In genomic region chr22:40322818-40323447, GRCh38 we compare ENCODE assay signal across 20 cellular contexts. TPM values are rescaled to one million over a fixed set of nuclear protein-coding genes. Genes with fewer than 3 reads are reported as not detected.
DNase-seq lines count a peak whose midpoint lies in the region; ATAC-seq and TF ChIP-seq lines count a peak whose summit lies in the region.
"Had no signal": no experiment of that assay in that cellular context is flagged by ENCODE, and none has a peak within 500 bp of the region (broad histone marks: within the 10 kb centered on the region; RNA-seq: fewer than 3 reads in every experiment).

No MANE protein-coding gene starts in this region.

- peaks cover 2% of the 10 kb centered on the region for H4K20me1 ChIP-seq in H9 (ENCODE audit: control insufficient read depth, insufficient read depth, insufficient read length)

- no peak overlapping the region for H3K27ac ChIP-seq in H9 (ENCODE audit: insufficient read length, low read depth, low read length)
- H3K27ac ChIP-seq in rectal smooth muscle tissue (ENCODE audit: low read depth, low read length), result peak overlapping the region; percentile 23
- H3K27ac ChIP-seq: thyroid gland had no signal

- TF ChIP-seq CTCF in H9 (conservative IDR thresholded peaks at IDR 0.05) (no peak), glutamatergic neuron (IDR thresholded peaks at IDR 0.05; ENCODE audit: partially characterized antibody, unreplicated experiment) (no peak)

- CTCF ChIA-PET in activated CD4-positive, alpha-beta T cell treated with anti-CD3 and anti-CD28 coated beads for 36 hours (lab: Charles Lee), result interaction anchor here (1.0 to 2.1 kb wide), 3 partner anchors 25 to 26 kb away, joined by 3 to 6 read pairs (median 5); no protein-coding TSS in a partner anchor

- POLR2A ChIA-PET in activated CD4-positive, alpha-beta T cell treated with anti-CD3 and anti-CD28 coated beads for 36 hours (lab: Charles Lee), result interaction anchor here (0.8 kb wide), 1 partner anchor 10 kb away, joined by 3 read pairs; no protein-coding TSS in a partner anchor

- no CpG with 5 or more reads among the region's 17 CpGs for WGBS in H9 (ENCODE audit: extremely low coverage, insufficient read length, low lambda C conversion rate)

- H2BK120ac ChIP-seq in H9 (ENCODE audit: low read depth, low read length, poor library complexity, severe bottlenecking), result no peak overlapping the region

- H3K79me2 ChIP-seq in H9 (ENCODE audit: insufficient read depth, low read length), result no peaks in the 10 kb centered on the region

- no peak overlapping the region for H3K23ac ChIP-seq in H9 (ENCODE audit: insufficient read length, low read depth, low read length)

- no peak overlapping the region for H4K91ac ChIP-seq in H9 (ENCODE audit: insufficient read length, low read depth, low read length)

- no peak overlapping the region for H2BK20ac ChIP-seq in H9 (ENCODE audit: low read depth, low read length, poor library complexity, severe bottlenecking)

- no peak overlapping the region for H4K5ac ChIP-seq in H9 (ENCODE audit: insufficient read length, low read depth, low read length)

- H3K4me1 Mint-ChIP-seq in activated CD4-positive, alpha-beta T cell treated with anti-CD3 and anti-CD28 coated beads for 36 hours, result peaks cover 83% of the 10 kb centered on the region
- H3K4me1 Mint-ChIP-seq in H9 (peaks cover 40 to 50% of the 10 kb centered on the region in 2 experiments), glutamatergic neuron (ENCODE audit: low read depth, unreplicated experiment) (no peaks in the 10 kb centered on the region)
- peaks cover 66% of the 10 kb centered on the region for H3K4me1 Mint-ChIP-seq in activated T-helper 2 cell treated with anti-CD3 and anti-CD28 coated beads, Interferon-gamma antibody, Interleukin-2, Interleukin-4, amounts not matched to agents 10 μg/mL and 5 μg/mL and 100 μg/mL, durations not matched to agents 14 hours and 24 hours and 36 hours (ENCODE audit: low read depth)
- H3K4me1 Mint-ChIP-seq: brain had no signal

- H3K27me3 Mint-ChIP-seq in activated CD4-positive, alpha-beta T cell treated with anti-CD3 and anti-CD28 coated beads for 36 hours, result no peaks in the 10 kb centered on the region
- H3K27me3 Mint-ChIP-seq in H9 (ENCODE audit: low read depth) (no peaks in the 10 kb centered on the region), glutamatergic neuron (ENCODE audit: unreplicated experiment) (no peaks in the 10 kb centered on the region)
- H3K27me3 Mint-ChIP-seq in activated T-helper 2 cell treated with anti-CD3 and anti-CD28 coated beads, Interferon-gamma antibody, Interleukin-2, Interleukin-4, amounts not matched to agents 10 μg/mL and 5 μg/mL and 100 μg/mL, durations not matched to agents 14 hours and 24 hours and 36 hours (ENCODE audit: low read depth), result no peaks in the 10 kb centered on the region
- H3K27me3 Mint-ChIP-seq: brain had no signal

- no peaks in the 10 kb centered on the region for H3K23me2 ChIP-seq in H9 (ENCODE audit: insufficient read length, low read depth, low read length, poor library complexity, severe bottlenecking)

- no peak overlapping the region for H2BK12ac ChIP-seq in H9 (ENCODE audit: insufficient read length, low read depth, low read length)

- no peak overlapping the region for H3K56ac ChIP-seq in H9 (ENCODE audit: insufficient read length, low read depth, low read length)

- H3K27me3 ChIP-seq in H9 (ENCODE audit: insufficient read depth, low read length) (no peaks in the 10 kb centered on the region), rectal smooth muscle tissue (ENCODE audit: control insufficient read depth, insufficient read depth, low read length) (no peaks in the 10 kb centered on the region)
- H3K27me3 ChIP-seq: thyroid gland had no signal

- no peak overlapping the region for H3K4ac ChIP-seq in H9 (ENCODE audit: low read depth, low read length)

- H2AFZ ChIP-seq in H9 (ENCODE audit: low read length), result no peak overlapping the region

- H3K79me1 ChIP-seq in H9 (ENCODE audit: insufficient read depth, low read depth, low read length, poor library complexity, severe bottlenecking), result no peaks in the 10 kb centered on the region

- no peak overlapping the region for H3K4me3 ChIP-seq in rectal smooth muscle tissue (ENCODE audit: low read length)
- H3K4me3 ChIP-seq: lung, smooth muscle cell, thyroid gland had no signal

- no peak for ATAC-seq in activated CD4-positive, alpha-beta T cell treated with anti-CD3 and anti-CD28 coated beads for 36 hours
- no peak for ATAC-seq in HG03045 (IDR thresholded peaks at IDR 0.05; ENCODE audit: unreplicated experiment)
- no peak for ATAC-seq in HG02759 (IDR thresholded peaks at IDR 0.05; ENCODE audit: unreplicated experiment)
- ATAC-seq: activated T-cell treated with anti-CD3 and anti-CD28 coated beads, Interleukin-2, amount 50 U/mL, for 4 hours; Right ventricle myocardium inferior; stimulated activated naive CD8-positive, alpha-beta T cell treated with anti-CD3 and anti-CD28 coated beads, Interleukin-15, Interleukin-2, amounts not matched to agents 100 U/mL and 50 U/mL, for 24 hours had no signal

- H2BK15ac ChIP-seq in H9 (ENCODE audit: low read depth, low read length), result no peak overlapping the region

- no peak overlapping the region for H3K4me2 ChIP-seq in H9 (ENCODE audit: insufficient read depth, insufficient read length, low read length)
- H3K4me2 ChIP-seq: smooth muscle cell had no signal

- no peak overlapping the region for H3K9ac ChIP-seq in H9 (ENCODE audit: extremely low read depth, insufficient read length, low read length)
- H3K9ac ChIP-seq in rectal smooth muscle tissue (ENCODE audit: low read length), result no peak overlapping the region

- H3K4me3 Mint-ChIP-seq in activated CD4-positive, alpha-beta T cell treated with anti-CD3 and anti-CD28 coated beads for 36 hours, result no peak overlapping the region
- H3K4me3 Mint-ChIP-seq in H9 (no peak overlapping the region), glutamatergic neuron (ENCODE audit: unreplicated experiment) (no peak overlapping the region)
- H3K4me3 Mint-ChIP-seq in activated T-helper 2 cell treated with anti-CD3 and anti-CD28 coated beads, Interferon-gamma antibody, Interleukin-2, Interleukin-4, amounts not matched to agents 10 μg/mL and 5 μg/mL and 100 μg/mL, durations not matched to agents 14 hours and 24 hours and 36 hours (ENCODE audit: low read depth), result no peak overlapping the region
- H3K4me3 Mint-ChIP-seq: activated T-cell treated with anti-CD3 and anti-CD28 coated beads, Interleukin-2, amount 50 U/mL, for 4 hours; brain had no signal

- H3K4me1 ChIP-seq in H9 (ENCODE audit: insufficient read depth, low read length) (peaks cover 5% of the 10 kb centered on the region; the same call in 1 of the 2 replicates), rectal smooth muscle tissue (ENCODE audit: control insufficient read depth, insufficient read depth, low read length) (peaks cover 9% of the 10 kb centered on the region)
- H3K4me1 ChIP-seq: thyroid gland had no signal

- no peak overlapping the region for H3T11ph ChIP-seq in H9 (ENCODE audit: low read length)

- peaks cover 30% of the 10 kb centered on the region for H3K36me3 Mint-ChIP-seq in activated CD4-positive, alpha-beta T cell treated with anti-CD3 and anti-CD28 coated beads for 36 hours (ENCODE audit: low read depth)
- H3K36me3 Mint-ChIP-seq in H9 (ENCODE audit: insufficient read depth in 1 of 3, low read depth in 3 of 3) (peaks cover 17 to 70% (median 48%) of the 10 kb centered on the region in 3 experiments; a peak in 6 of 7 replicates), glutamatergic neuron (ENCODE audit: unreplicated experiment) (no peaks in the 10 kb centered on the region)
- peaks cover 54% of the 10 kb centered on the region for H3K36me3 Mint-ChIP-seq in activated T-helper 2 cell treated with anti-CD3 and anti-CD28 coated beads, Interferon-gamma antibody, Interleukin-2, Interleukin-4, amounts not matched to agents 10 μg/mL and 5 μg/mL and 100 μg/mL, durations not matched to agents 14 hours and 24 hours and 36 hours (ENCODE audit: low read depth)

- H3K27ac Mint-ChIP-seq in activated CD4-positive, alpha-beta T cell treated with anti-CD3 and anti-CD28 coated beads for 36 hours, result peak overlapping the region; percentile 43
- H3K27ac Mint-ChIP-seq in H9 (peak overlapping the region in 2 of 3 experiments; percentile 57 to 86; a peak in 4 of 7 replicates), glutamatergic neuron (ENCODE audit: unreplicated experiment) (no peak overlapping the region)
- peak overlapping the region; percentile 28 for H3K27ac Mint-ChIP-seq in activated T-helper 2 cell treated with anti-CD3 and anti-CD28 coated beads, Interferon-gamma antibody, Interleukin-2, Interleukin-4, amounts not matched to agents 10 μg/mL and 5 μg/mL and 100 μg/mL, durations not matched to agents 14 hours and 24 hours and 36 hours

- no peak overlapping the region for H2BK5ac ChIP-seq in H9 (ENCODE audit: insufficient read length, low read length)

- intact Hi-C loops in activated CD4-positive, alpha-beta T cell treated with anti-CD3 and anti-CD28 coated beads for 36 hours (cut with DNase I, micrococcal nuclease), result no loop called here
- intact Hi-C loops in activated T-helper 2 cell treated with anti-CD3 and anti-CD28 coated beads, Interferon-gamma antibody, Interleukin-2, Interleukin-4, amounts not matched to agents 10 μg/mL and 5 μg/mL and 100 μg/mL, durations not matched to agents 14 hours and 24 hours and 36 hours (cut with micrococcal nuclease), result loop anchor here (10.0 kb wide), 1 partner anchor 418 kb away; the partner anchor contains the start of gene GRAP2

- no peaks in the 10 kb centered on the region for H3K9me3 ChIP-seq in H9 (ENCODE audit: control insufficient read depth, low read depth, low read length)
- H3K9me3 ChIP-seq: thyroid gland had no signal

- H3K18ac ChIP-seq in H9 (ENCODE audit: insufficient read length, low read depth, low read length), result no peak overlapping the region

- H3K36me3 ChIP-seq in rectal smooth muscle tissue (ENCODE audit: control insufficient read depth, insufficient read depth, low read length), result peaks cover 9% of the 10 kb centered on the region

- DNase-seq in activated CD4-positive, alpha-beta T cell treated with anti-CD3 and anti-CD28 coated beads for 36 hours, result no peak
- no peak for DNase-seq in activated CD4-positive, alpha-beta T cell treated with anti-CD3 and anti-CD28 coated beads for 1 hour
- DNase-seq in H9, result no peak
- no peak for DNase-seq in activated T-helper 2 cell treated with anti-CD3 and anti-CD28 coated beads, Interferon-gamma antibody, Interleukin-2, Interleukin-4, amounts not matched to agents 10 μg/mL and 5 μg/mL and 100 μg/mL, durations not matched to agents 14 hours and 24 hours and 36 hours (ENCODE audit: low spot score)
- DNase-seq in glutamatergic neuron, result no peak
- DNase-seq: activated T-cell treated with anti-CD3 and anti-CD28 coated beads, Interleukin-2, amount 50 U/mL, for 4 hours; Calu3; NCI-H1048; NCI-H2029 treated with DMSO at 0.1 percent for 48 hours; NCI-H345; NCI-H774; stimulated activated naive CD8-positive, alpha-beta T cell treated with anti-CD3 and anti-CD28 coated beads, Interleukin-15, Interleukin-2, amounts not matched to agents 100 U/mL and 50 U/mL, for 24 hours; thyroid gland had no signal

- H3K9me3 Mint-ChIP-seq in activated CD4-positive, alpha-beta T cell treated with anti-CD3 and anti-CD28 coated beads for 36 hours (ENCODE audit: low read depth), result no peaks in the 10 kb centered on the region
- H3K9me3 Mint-ChIP-seq in H9, result no peaks in the 10 kb centered on the region
- H3K9me3 Mint-ChIP-seq in activated T-helper 2 cell treated with anti-CD3 and anti-CD28 coated beads, Interferon-gamma antibody, Interleukin-2, Interleukin-4, amounts not matched to agents 10 μg/mL and 5 μg/mL and 100 μg/mL, durations not matched to agents 14 hours and 24 hours and 36 hours, result no peaks in the 10 kb centered on the region
- no peaks in the 10 kb centered on the region for H3K9me3 Mint-ChIP-seq in glutamatergic neuron (ENCODE audit: unreplicated experiment)
- H3K9me3 Mint-ChIP-seq: activated T-cell treated with anti-CD3 and anti-CD28 coated beads, Interleukin-2, amount 50 U/mL, for 4 hours; brain had no signal

- no peak overlapping the region for H2AK5ac ChIP-seq in H9 (ENCODE audit: insufficient read length, low read length)

- no peak overlapping the region for H3K14ac ChIP-seq in H9 (ENCODE audit: insufficient read depth, low read length)

- no peak overlapping the region for H4K8ac ChIP-seq in H9 (replicated peaks; ENCODE audit: insufficient read length, low read depth, low read length)

RNA-seq across cellular contexts. Expression of gene ADSL, which starts 23.4 kb away (rescaled TPM):
- total RNA-seq in activated CD4-positive, alpha-beta T cell treated with anti-CD3 and anti-CD28 coated beads for 36 hours, result 100 to 1,000 TPM; 125 to 172 TPM
- total RNA-seq in H9 (2021) (172 and 175 TPM in 2 replicates), glutamatergic neuron (ENCODE audit: unreplicated experiment) (62.3 TPM)
- 142 and 160 TPM in 2 replicates for total RNA-seq in activated T-helper 2 cell treated with anti-CD3 and anti-CD28 coated beads, Interferon-gamma antibody, Interleukin-2, Interleukin-4, amounts not matched to agents 10 μg/mL and 5 μg/mL and 100 μg/mL, durations not matched to agents 14 hours and 24 hours and 36 hours

RNA-seq across cellular contexts. Expression of gene SGSM3, which starts 47.5 kb away (rescaled TPM):
- 10 to 100 TPM; 52.7 to 53.4 TPM for total RNA-seq in activated CD4-positive, alpha-beta T cell treated with anti-CD3 and anti-CD28 coated beads for 36 hours
- total RNA-seq in H9 (2021), result 70.7 and 77.5 TPM in 2 replicates
- 48.7 and 50.3 TPM in 2 replicates for total RNA-seq in activated T-helper 2 cell treated with anti-CD3 and anti-CD28 coated beads, Interferon-gamma antibody, Interleukin-2, Interleukin-4, amounts not matched to agents 10 μg/mL and 5 μg/mL and 100 μg/mL, durations not matched to agents 14 hours and 24 hours and 36 hours
- 105 TPM for total RNA-seq in glutamatergic neuron (ENCODE audit: unreplicated experiment)
